1 cellular context compared by ENCODE assay signal in genomic region chr18:10927980-10928605, GRCh38.
TF ChIP-seq lines count a peak whose summit lies in the region.

No MANE protein-coding gene starts in this region.

TF ChIP-seq in GM23338, 12 proteins besides CTCF, POLR2A, EP300 and RAD21 (continued from another document):
- TF ChIP-seq ZNF462 (CRISPR knock-in tag; IDR thresholded peaks at IDR 0.05) (no peak), REST (IDR thresholded peaks at IDR 0.05; ENCODE audit: unreplicated experiment) (no peak), ETS1 (IDR thresholded peaks at IDR 0.05) (no peak), ZNF114 (CRISPR knock-in tag; IDR thresholded peaks at IDR 0.05) (no peak), JUNB (IDR thresholded peaks at IDR 0.05; ENCODE audit: unreplicated experiment) (no peak), POLR2AphosphoS5 (IDR thresholded peaks at IDR 0.05; ENCODE audit: low read depth) (no peak), STAT1 (IDR thresholded peaks at IDR 0.05; ENCODE audit: unreplicated experiment) (no peak), NANOG (IDR thresholded peaks at IDR 0.05; ENCODE audit: borderline replicate concordance) (no peak), CREB1 (CRISPR knock-in tag; IDR thresholded peaks at IDR 0.05; ENCODE audit: low read depth) (no peak), ZNF331 (CRISPR knock-in tag; IDR thresholded peaks at IDR 0.05; ENCODE audit: low read depth) (no peak), EZH2phosphoT487 (IDR thresholded peaks at IDR 0.05; ENCODE audit: unreplicated experiment) (no peak)
